19 cellular contexts compared by ENCODE assay signal in genomic region chrX:120205816-120206753, GRCh38. TPM values are rescaled to one million over a fixed set of nuclear protein-coding genes. Genes with fewer than 3 reads are reported as not detected.
DNase-seq lines count a peak whose midpoint lies in the region; ATAC-seq, FAIRE-seq and TF ChIP-seq lines count a peak whose summit lies in the region.
"Had no signal": no experiment of that assay in that cellular context is flagged by ENCODE, and none has a peak within 500 bp of the region (broad histone marks: within the 10 kb centered on the region; RNA-seq: fewer than 3 reads in every experiment).

No MANE protein-coding gene starts in this region.

- TF ChIP-seq CTCF in A549 (IDR thresholded peaks at IDR 0.05) = no peak

- no peak overlapping the region for H3K27ac ChIP-seq in A549
- H3K27ac ChIP-seq in SJCRH30 = no peak overlapping the region
- H3K27ac ChIP-seq: BLaER1, GM23248 had no signal

- no peaks in the 10 kb centered on the region for H3K36me3 ChIP-seq in SJCRH30
- H3K36me3 ChIP-seq: BLaER1 had no signal

- DNase-seq in A549 (ENCODE audit: low read depth in 1 of 2, low spot score in 1 of 2) (no peak), GM12891 (ENCODE audit: insufficient read length, low spot score) (no peak), SJCRH30 (peak; percentile 52 to 74), myocyte (ENCODE audit: low read depth) (peak; percentile 75), ureter (ENCODE audit: low spot score) (no peak), NCI-H226 (no peak), retina (no peak)
- DNase-seq: AML-193; Caco-2; CD8-positive, alpha-beta memory T cell; DND-41; GDM1; GM23248 had no signal

- ATAC-seq in A549 = no peak
- ATAC-seq: HCT116 had no signal

- peak; percentile 43 for FAIRE-seq in A549 (lab: Jason Lieb, UNC)
- peak; percentile 13 for FAIRE-seq in GM12891 (lab: Jason Lieb, UNC)
- FAIRE-seq: H54 had no signal

- no peak overlapping the region for H3K4me2 ChIP-seq in A549
- H3K4me2 ChIP-seq: BLaER1 had no signal

- no peak for TF ChIP-seq POLR2A in A549 (IDR thresholded peaks at IDR 0.05; ENCODE audit: low read length)
- no peak for TF ChIP-seq POLR2A in GM12891 (IDR thresholded peaks at IDR 0.05; ENCODE audit: low read depth, low read length)

- 67% methylated on average over 10 of the region's 12 CpGs for WGBS in A549 (ENCODE audit: missing lambda C conversion rate)

- no peaks in the 10 kb centered on the region for H3K9me3 ChIP-seq in A549
- no peaks in the 10 kb centered on the region for H3K9me3 ChIP-seq in SJCRH30 (replicated peaks)
- H3K9me3 ChIP-seq: BLaER1, Caco-2 had no signal

- TF ChIP-seq EP300 in A549 (IDR thresholded peaks at IDR 0.05) = no peak

- CTCF ChIA-PET in A549 (lab: Yijun Ruan, JAX) = interaction anchor here (0.6 to 3.5 kb wide), 3 partner anchors 7 to 1880 kb away, joined by 3 to 20 read pairs (median 4); no protein-coding TSS in a partner anchor

- H3K4me3 ChIP-seq in A549 = no peak overlapping the region
- H3K4me3 ChIP-seq in SJCRH30 = no peak overlapping the region
- H3K4me3 ChIP-seq: BLaER1, GM23248 had no signal

- no peak for TF ChIP-seq RAD21 in A549 (conservative IDR thresholded peaks at IDR 0.05 in 1 of 2, IDR thresholded peaks at IDR 0.05 in 1 of 2)

- H3K27me3 ChIP-seq in SJCRH30 = peaks cover 2% of the 10 kb centered on the region; the same call in 1 of the 2 replicates
- H3K27me3 ChIP-seq: BLaER1 had no signal

- no peaks in the 10 kb centered on the region for H3K4me1 ChIP-seq in A549
- peaks cover 3% of the 10 kb centered on the region; the same call in 1 of the 2 replicates for H3K4me1 ChIP-seq in SJCRH30
- H3K4me1 ChIP-seq: BLaER1, Caco-2 had no signal

- POLR2A ChIA-PET in A549 (lab: Yijun Ruan, JAX) = no interaction called here

TF ChIP-seq in A549, 52 proteins besides CTCF, POLR2A, EP300 and RAD21:
- TF ChIP-seq MYC (IDR thresholded peaks at IDR 0.05; ENCODE audit: borderline replicate concordance, low read length) (no peak), NFE2L2 (conservative IDR thresholded peaks at IDR 0.05; ENCODE audit: low read length) (no peak), HOXB13 (CRISPR knock-in tag; IDR thresholded peaks at IDR 0.05; ENCODE audit: low read depth) (no peak), JUNB (IDR thresholded peaks at IDR 0.05) (no peak), PHF8 (IDR thresholded peaks at IDR 0.05; ENCODE audit: borderline replicate concordance, low read depth) (no peak), SREBF2 (IDR thresholded peaks at IDR 0.05) (no peak), RARB (CRISPR knock-in tag; IDR thresholded peaks at IDR 0.05) (no peak), NPAS2 (CRISPR knock-in tag; IDR thresholded peaks at IDR 0.05; ENCODE audit: borderline replicate concordance) (no peak), CBX2 (IDR thresholded peaks at IDR 0.05; ENCODE audit: borderline replicate concordance, low read depth) (no peak), ZSCAN20 (CRISPR knock-in tag; IDR thresholded peaks at IDR 0.05) (no peak), GATA3 (IDR thresholded peaks at IDR 0.05; ENCODE audit: borderline replicate concordance) (no peak), ELK1 (IDR thresholded peaks at IDR 0.05; ENCODE audit: low read depth, low read length) (no peak)
- TF ChIP-seq, protein P1, sequence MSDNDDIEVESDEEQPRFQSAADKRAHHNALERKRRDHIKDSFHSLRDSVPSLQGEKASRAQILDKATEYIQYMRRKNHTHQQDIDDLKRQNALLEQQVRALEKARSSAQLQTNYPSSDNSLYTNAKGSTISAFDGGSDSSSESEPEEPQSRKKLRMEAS (IDR thresholded peaks at IDR 0.05) = no peak
- TF ChIP-seq, protein P2, sequence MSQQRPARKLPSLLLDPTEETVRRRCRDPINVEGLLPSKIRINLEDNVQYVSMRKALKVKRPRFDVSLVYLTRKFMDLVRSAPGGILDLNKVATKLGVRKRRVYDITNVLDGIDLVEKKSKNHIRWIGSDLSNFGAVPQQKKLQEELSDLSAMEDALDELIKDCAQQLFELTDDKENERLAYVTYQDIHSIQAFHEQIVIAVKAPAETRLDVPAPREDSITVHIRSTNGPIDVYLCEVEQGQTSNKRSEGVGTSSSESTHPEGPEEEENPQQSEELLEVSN (IDR thresholded peaks at IDR 0.05; ENCODE audit: borderline replicate concordance, low read depth) = no peak

TF ChIP-seq in GM12891, 5 proteins besides CTCF, POLR2A, EP300 and RAD21:
- TF ChIP-seq TAF1 (IDR thresholded peaks at IDR 0.05; ENCODE audit: low read depth, low read length) (no peak), SPI1 (IDR thresholded peaks at IDR 0.05; ENCODE audit: low read depth, low read length) (no peak), POLR2AphosphoS5 (IDR thresholded peaks at IDR 0.05; ENCODE audit: low read depth, low read length) (no peak), POU2F2 (IDR thresholded peaks at IDR 0.05; ENCODE audit: low read depth, low read length) (no peak), PAX5 (IDR thresholded peaks at IDR 0.05; ENCODE audit: insufficient read depth, low read length, severe bottlenecking) (no peak)

RNA-seq across cellular contexts. Expression of gene ZBTB33, which starts 44.5 kb away (rescaled TPM):
- polyA plus RNA-seq in A549 (2011; rRNA removed) = 12.3 and 15.6 TPM in 2 replicates
- polyA plus RNA-seq in A549 (2012; cell fraction: cytosol; rRNA removed) = 1.5 and 1.7 TPM in 2 replicates
- 0.86 and 1.7 TPM in 2 replicates for polyA plus RNA-seq in A549 (2012; cell fraction: nucleus; rRNA removed)
- polyA plus RNA-seq in A549 (2017; fragmentation: RNase III; extraction: RNeasy Plus Mini Kit Qiagen cat#74134 plus additional on column Dnase treatment) = 12.8 to 14.6 TPM (median 14.3 TPM) in 3 replicates
- polyA minus RNA-seq in A549 (2011; rRNA and poly(A)+ RNA removed) = 10.2 and 10.4 TPM in 2 replicates
- polyA plus RNA-seq in GM12891 (2012; ENCODE audit: low read depth, missing spikeins) = 8.4 TPM
- total RNA-seq in SJCRH30 (2014; rRNA removed; shearing (Covaris generic)) = 63.9 and 70.5 TPM in 2 replicates
- 17.9 and 20.0 TPM in 2 replicates for total RNA-seq in myocyte
- polyA plus RNA-seq in myocyte (2012) = 4.2 TPM
- total RNA-seq in ureter = 15.2 TPM

RNA-seq across cellular contexts. Expression of gene RHOXF2, which starts 47.7 kb away (rescaled TPM):
- polyA plus RNA-seq in A549 (2011; rRNA removed) = not detected in 2 replicates
- not detected in 2 replicates for polyA plus RNA-seq in A549 (2012; cell fraction: cytosol; rRNA removed)
- not detected in 2 replicates for polyA plus RNA-seq in A549 (2012; cell fraction: nucleus; rRNA removed)
- polyA plus RNA-seq in A549 (2017; fragmentation: RNase III; extraction: RNeasy Plus Mini Kit Qiagen cat#74134 plus additional on column Dnase treatment) = not detected in 3 replicates
- polyA minus RNA-seq in A549 (2011; rRNA and poly(A)+ RNA removed) = not detected in 2 replicates
- polyA plus RNA-seq in GM12891 (2012; ENCODE audit: low read depth, missing spikeins) = not detected
- total RNA-seq in SJCRH30 (2014; rRNA removed; shearing (Covaris generic)) = not detected in 2 replicates
- total RNA-seq in myocyte = not detected in 2 replicates
- polyA plus RNA-seq in myocyte (2012) = not detected
- total RNA-seq in ureter = not detected
- total RNA-seq: A673; Caco-2; CD8-positive, alpha-beta memory T cell; GM23248; HT-29 had no signal
- polyA plus RNA-seq: CD8-positive, alpha-beta memory T cell; GM23248; IgD-negative memory B cell had no signal

Comparison
In these comparisons a context has a peak if more than half of its experiments do, and no peak if none do; other contexts are left out.
1. DNase-seq: peak in SJCRH30 (2 of 2) and myocyte (single experiment); none in A549 (0 of 2), GM12891 (single experiment), ureter (single experiment), NCI-H226 (single experiment) and retina (single experiment).